In the genomic region with DNA sequence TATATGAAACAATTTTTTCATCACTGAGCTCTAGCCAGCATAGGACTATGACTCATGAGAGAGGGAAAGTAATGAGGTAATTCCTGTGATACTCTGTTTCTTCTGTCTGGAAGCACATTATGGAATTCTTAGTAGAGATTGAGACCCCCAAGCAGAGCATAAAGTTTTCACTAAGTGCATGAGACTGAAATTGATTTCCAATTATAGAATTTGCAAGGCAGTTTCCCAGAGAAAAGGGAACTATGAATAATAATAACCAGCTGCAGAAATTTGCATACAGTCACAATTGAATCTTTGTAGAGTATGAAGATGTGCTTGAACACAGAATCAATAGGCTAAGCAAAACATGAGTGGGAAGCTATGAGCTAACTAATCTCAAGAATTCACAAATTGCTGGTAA, we compare ENCODE assay signal across 33 cellular contexts.
A peak's percentile ranks its signal among the peaks of the same experiment; 100 is the strongest.
DNase-seq lines count a peak whose midpoint lies in the region; ATAC-seq and TF ChIP-seq lines count a peak whose summit lies in the region.
"Had no signal": no experiment of that assay in that cellular context is flagged by ENCODE, and none has a peak within 500 bp of the region (broad histone marks: within the 10 kb centered on the region; RNA-seq: fewer than 3 reads in every experiment).

No MANE protein-coding gene starts in this region.

- H3K9me3 Mint-ChIP-seq in MCF 10A (ENCODE audit: unreplicated experiment) (no peaks in the 10 kb centered on the region), endothelial cell (ENCODE audit: unreplicated experiment) (peaks cover under 1% of the 10 kb centered on the region)

- H3K36me3 ChIP-seq in breast epithelium (no peaks in the 10 kb centered on the region), SU-DHL-6 (ENCODE audit: low read length) (no peaks in the 10 kb centered on the region)
- H3K36me3 ChIP-seq: gastrocnemius medialis, upper lobe of left lung had no signal

- H3K27me3 Mint-ChIP-seq in MCF 10A (ENCODE audit: insufficient read depth, unreplicated experiment) (no peaks in the 10 kb centered on the region), endothelial cell (ENCODE audit: unreplicated experiment) (no peaks in the 10 kb centered on the region)
- H3K27me3 Mint-ChIP-seq: activated CD4-positive, alpha-beta memory T cell treated with anti-CD3 and anti-CD28 coated beads, Interleukin-2, amount 10 ng/mL, durations not matched to agents 7 days and 5 days; natural killer cell treated with Interleukin-12 subunit alpha and Interleukin-12 subunit beta and Interleukin-15 and Interleukin-18, amount 100 ng/mL, for 72 hours had no signal

- no peak overlapping the region for H3K4me3 ChIP-seq in breast epithelium
- H3K4me3 ChIP-seq in SU-DHL-6 (ENCODE audit: insufficient read depth, low read length, poor library complexity, severe bottlenecking): no peak overlapping the region
- H3K4me3 ChIP-seq: gastrocnemius medialis, lung, mucosa of descending colon, upper lobe of left lung had no signal

- TF ChIP-seq CTCF in MCF 10A (IDR thresholded peaks at IDR 0.05; ENCODE audit: unreplicated experiment) (no peak), breast epithelium (IDR thresholded peaks at IDR 0.05) (no peak), SU-DHL-6 (IDR thresholded peaks at IDR 0.05; ENCODE audit: insufficient read depth, low read length, poor library complexity, severe bottlenecking) (no peak), endothelial cell (IDR thresholded peaks at IDR 0.05; ENCODE audit: unreplicated experiment) (no peak)

- H3K27ac ChIP-seq in breast epithelium: no peak overlapping the region
- no peak overlapping the region for H3K27ac ChIP-seq in SU-DHL-6 (ENCODE audit: low read depth, low read length)
- H3K27ac ChIP-seq: gastrocnemius medialis, KMS-11, upper lobe of left lung had no signal

- H3K4me3 Mint-ChIP-seq in MCF 10A (ENCODE audit: unreplicated experiment) (no peak overlapping the region), endothelial cell (ENCODE audit: unreplicated experiment) (no peak overlapping the region)
- H3K4me3 Mint-ChIP-seq: activated CD4-positive, alpha-beta memory T cell treated with anti-CD3 and anti-CD28 coated beads, Interleukin-2, amount 10 ng/mL, durations not matched to agents 7 days and 5 days; activated naive CD4-positive, alpha-beta T cell treated with anti-CD3 and anti-CD28 coated beads for 36 hours; activated T-helper 1 cell treated with anti-CD3 and anti-CD28 coated beads, Interleukin-12 subunit alpha, Interleukin-12 subunit beta, Interleukin-2, Interleukin-4 antibody, amounts not matched to agents 30 ng/mL and 10 ng/mL and 1 ng/mL, durations not matched to agents 14 hours and 24 hours and 36 hours; CD14-positive monocyte; natural killer cell treated with Interleukin-12 subunit alpha and Interleukin-12 subunit beta and Interleukin-15 and Interleukin-18, amount 100 ng/mL, for 72 hours had no signal

- H3F3A ChIP-seq in SU-DHL-6 (ENCODE audit: insufficient read depth): no peaks in the 10 kb centered on the region

- POLR2A ChIA-PET in MCF 10A (lab: Yijun Ruan, JAX): no interaction called here

- peak; percentile 11 for DNase-seq in MCF 10A (ENCODE audit: unreplicated experiment)
- DNase-seq in breast epithelium (ENCODE audit: low spot score in 2 of 2): no peak
- peak; percentile 40 for DNase-seq in medulla oblongata (ENCODE audit: extremely low spot score)
- DNase-seq in activated CD4-positive, alpha-beta T cell treated with anti-CD3 and anti-CD28 coated beads, Interleukin-2, amount 50 U/mL, for 48 hours: no peak
- DNase-seq in endothelial cell (ENCODE audit: low spot score): no peak
- DNase-seq in epidermal melanocyte (ENCODE audit: insufficient read length, low spot score): no peak
- DNase-seq: activated CD4-positive, alpha-beta memory T cell treated with anti-CD3 and anti-CD28 coated beads, Interleukin-2, amount 10 ng/mL, durations not matched to agents 7 days and 5 days; activated CD8-positive, alpha-beta memory T cell treated with anti-CD3 and anti-CD28 coated beads, Interleukin-2, amount 50 U/mL, for 48 hours; activated naive CD4-positive, alpha-beta T cell treated with anti-CD3 and anti-CD28 coated beads for 36 hours; cerebellar nuclear complex; dermis blood vessel endothelial cell; DMS79 treated with DMSO at 0.1 percent for 48 hours; gastrocnemius medialis; GF-D8; MM.1S; mucosa of descending colon; NCI-H1436; NCI-H2081 treated with DMSO at 0.1 percent for 48 hours; NK-92 treated with Interleukin-12 subunit alpha and Interleukin-12 subunit beta, amount 100 ng/mL, for 24 hours; PC-3; Right ventricle myocardium superior; stimulated activated CD4-positive, alpha-beta T cell treated with anti-CD3 and anti-CD28 coated beads, Interleukin-15, amount 100 ng/mL, for 24 hours; stimulated activated CD4-positive, alpha-beta T cell treated with anti-CD3 and anti-CD28 coated beads, Interleukin-4, amount 100 ng/mL, for 4 hours; T-helper 2 cell; upper lobe of left lung had no signal

- H2AFZ ChIP-seq in SU-DHL-6 (ENCODE audit: low read depth, low read length, severe bottlenecking): peak overlapping the region; percentile 38

- no peaks in the 10 kb centered on the region for H3K4me1 ChIP-seq in breast epithelium
- H3K4me1 ChIP-seq: gastrocnemius medialis, upper lobe of left lung had no signal

- TF ChIP-seq POLR2A in breast epithelium (IDR thresholded peaks at IDR 0.05): no peak

- intact Hi-C loops in MCF 10A (cut with micrococcal nuclease) (no loop called here), breast epithelium (cut with DNase I; ENCODE audit: low total_unique reads) (no loop called here)

- no peaks in the 10 kb centered on the region for H3K79me2 ChIP-seq in SU-DHL-6 (ENCODE audit: insufficient read depth, low read length)

- H3K27ac Mint-ChIP-seq in MCF 10A (ENCODE audit: low read depth, unreplicated experiment): no peak overlapping the region
- no peak overlapping the region for H3K27ac Mint-ChIP-seq in endothelial cell (ENCODE audit: unreplicated experiment)
- H3K27ac Mint-ChIP-seq: activated CD4-positive, alpha-beta memory T cell treated with anti-CD3 and anti-CD28 coated beads, Interleukin-2, amount 10 ng/mL, durations not matched to agents 7 days and 5 days; activated naive CD4-positive, alpha-beta T cell treated with anti-CD3 and anti-CD28 coated beads for 36 hours; activated T-helper 1 cell treated with anti-CD3 and anti-CD28 coated beads, Interleukin-12 subunit alpha, Interleukin-12 subunit beta, Interleukin-2, Interleukin-4 antibody, amounts not matched to agents 30 ng/mL and 10 ng/mL and 1 ng/mL, durations not matched to agents 14 hours and 24 hours and 36 hours; CD14-positive monocyte; natural killer cell treated with Interleukin-12 subunit alpha and Interleukin-12 subunit beta and Interleukin-15 and Interleukin-18, amount 100 ng/mL, for 72 hours had no signal

- CTCF ChIA-PET in MCF 10A (lab: Yijun Ruan, JAX): no interaction called here

- no TSS peak for BruUV-seq in MCF 10A (replicated peaks; lab: Mats Ljungman, UMichigan)

- ATAC-seq in GM21390 (IDR thresholded peaks at IDR 0.05; ENCODE audit: unreplicated experiment): no peak
- ATAC-seq: activated CD4-positive, CD25-positive, alpha-beta regulatory T cell treated with anti-CD3 and anti-CD28 coated beads, Interleukin-2, amount 50 U/mL, for 24 hours; gastrocnemius medialis; mucosa of descending colon; natural killer cell treated with Interleukin-12 subunit alpha and Interleukin-12 subunit beta and Interleukin-15 and Interleukin-18, amount 100 ng/mL, for 72 hours; PC-3 had no signal

- no peak overlapping the region for H3K9ac ChIP-seq in SU-DHL-6 (ENCODE audit: low read length)
- H3K9ac ChIP-seq: KMS-11 had no signal

- no peaks in the 10 kb centered on the region for H3K9me2 ChIP-seq in SU-DHL-6 (replicated peaks; ENCODE audit: insufficient read depth, low read length)

- no peaks in the 10 kb centered on the region for H3K27me3 ChIP-seq in breast epithelium
- H3K27me3 ChIP-seq in SU-DHL-6 (ENCODE audit: low read length): no peaks in the 10 kb centered on the region
- H3K27me3 ChIP-seq: gastrocnemius medialis, upper lobe of left lung had no signal

- H4K20me1 ChIP-seq in SU-DHL-6 (ENCODE audit: low read depth, low read length): no peaks in the 10 kb centered on the region

- no peak overlapping the region for H3K4me2 ChIP-seq in SU-DHL-6 (ENCODE audit: low read depth, low read length, poor library complexity, severe bottlenecking)
- H3K4me2 ChIP-seq: KMS-11 had no signal

- H3K36me3 Mint-ChIP-seq in MCF 10A (ENCODE audit: insufficient read depth, unreplicated experiment) (no peaks in the 10 kb centered on the region), endothelial cell (ENCODE audit: low read depth, unreplicated experiment) (no peaks in the 10 kb centered on the region)
- H3K36me3 Mint-ChIP-seq: CD14-positive monocyte had no signal

- H3K9me3 ChIP-seq in breast epithelium (no peaks in the 10 kb centered on the region), SU-DHL-6 (ENCODE audit: insufficient read depth, low read length) (no peaks in the 10 kb centered on the region)
- H3K9me3 ChIP-seq: gastrocnemius medialis, upper lobe of left lung had no signal

- H3K4me1 Mint-ChIP-seq in MCF 10A (ENCODE audit: insufficient read depth, unreplicated experiment): peaks cover 6% of the 10 kb centered on the region
- no peaks in the 10 kb centered on the region for H3K4me1 Mint-ChIP-seq in endothelial cell (ENCODE audit: unreplicated experiment)
- H3K4me1 Mint-ChIP-seq: activated CD4-positive, alpha-beta memory T cell treated with anti-CD3 and anti-CD28 coated beads, Interleukin-2, amount 10 ng/mL, durations not matched to agents 7 days and 5 days; CD14-positive monocyte had no signal

Comparison
In these comparisons a context has a peak if more than half of its experiments do, and no peak if none do; other contexts are left out.
1. DNase-seq: peak in MCF 10A (single experiment) and medulla oblongata (single experiment); none in breast epithelium (0 of 2), activated CD4-positive, alpha-beta T cell treated with anti-CD3 and anti-CD28 coated beads, Interleukin-2, amount 50 U/mL, for 48 hours (0 of 2), endothelial cell (single experiment) and epidermal melanocyte (single experiment).